ENCODE assay signal across 10 cellular contexts in genomic region chr16:28180660-28181556, GRCh38. TPM values are rescaled to one million over a fixed set of nuclear protein-coding genes. Genes with fewer than 3 reads are reported as not detected.
DNase-seq lines count a peak whose midpoint lies in the region; ATAC-seq and TF ChIP-seq lines count a peak whose summit lies in the region.
"Had no signal": no experiment of that assay in that cellular context is flagged by ENCODE, and none has a peak within 500 bp of the region (broad histone marks: within the 10 kb centered on the region; RNA-seq: fewer than 3 reads in every experiment).

No MANE protein-coding gene starts in this region.

- DNase-seq in activated CD8-positive, alpha-beta memory T cell treated with anti-CD3 and anti-CD28 coated beads, Interleukin-2, amount 10 ng/mL, durations not matched to agents 7 days and 5 days: no peak
- DNase-seq in activated CD8-positive, alpha-beta memory T cell treated with anti-CD3 and anti-CD28 coated beads, Interleukin-2, amount 50 U/mL, for 48 hours: no peak
- DNase-seq in SIG-M5 treated with dmso at 0.1 percent for 504 hours (lab: John Stamatoyannopoulos, UW; ENCODE audit: unreplicated experiment) (peak; percentile 68), fibroblast of pulmonary artery (ENCODE audit: low read depth) (peak; percentile 69), spleen (no peak), tibial artery (no peak)
- DNase-seq: NCI-H510A treated with DMSO at 0.1 percent for 48 hours had no signal

- H3K27me3 Mint-ChIP-seq in activated CD8-positive, alpha-beta memory T cell treated with anti-CD3 and anti-CD28 coated beads, Interleukin-2, amount 10 ng/mL, durations not matched to agents 7 days and 5 days: no peaks in the 10 kb centered on the region

- WGBS in spleen, 5 donors: 30 to 40% (median 35%) methylated on average over 9 of the region's 9 CpGs

- peaks cover 0 to 4% (median 0%) of the 10 kb centered on the region in 8 donors for H3K9me3 ChIP-seq in spleen
- H3K9me3 ChIP-seq in tibial artery: no peaks in the 10 kb centered on the region

- H3K4me3 ChIP-seq in fibroblast of pulmonary artery (replicated peaks; ENCODE audit: low read depth, low read length): no peak overlapping the region
- H3K4me3 ChIP-seq in spleen: peak overlapping the region in 1 of 8 donors; percentile 48
- H3K4me3 ChIP-seq in tibial artery: no peak overlapping the region
- H3K4me3 ChIP-seq: HAP-1 had no signal

- H3K27ac ChIP-seq in spleen: peak overlapping the region; percentile 16 to 88 (median 76)
- H3K27ac ChIP-seq in tibial artery: no peak overlapping the region

- no peaks in the 10 kb centered on the region for H3K9me3 Mint-ChIP-seq in activated CD8-positive, alpha-beta memory T cell treated with anti-CD3 and anti-CD28 coated beads, Interleukin-2, amount 10 ng/mL, durations not matched to agents 7 days and 5 days (ENCODE audit: low read depth)

- peaks cover 66% of the 10 kb centered on the region for H3K36me3 Mint-ChIP-seq in activated CD8-positive, alpha-beta memory T cell treated with anti-CD3 and anti-CD28 coated beads, Interleukin-2, amount 10 ng/mL, durations not matched to agents 7 days and 5 days

- H3K4me1 ChIP-seq in spleen (peaks cover 32 to 94% (median 70%) of the 10 kb centered on the region in 6 donors), tibial artery (peaks cover 0 to 35% (median 18%) of the 10 kb centered on the region in 4 donors)

- H3K27me3 ChIP-seq in spleen (replicated peaks in 1 of 7): no peaks in the 10 kb centered on the region
- H3K27me3 ChIP-seq in tibial artery: no peaks in the 10 kb centered on the region

- intact Hi-C loops in spleen (cut with DNase I; ENCODE audit: low total_unique reads) (no loop called here), tibial artery (cut with DNase I; ENCODE audit: low total_unique reads) (no loop called here)

- peak overlapping the region; percentile 85 for H3K27ac Mint-ChIP-seq in activated CD8-positive, alpha-beta memory T cell treated with anti-CD3 and anti-CD28 coated beads, Interleukin-2, amount 10 ng/mL, durations not matched to agents 7 days and 5 days

- H3K4me1 Mint-ChIP-seq in activated CD8-positive, alpha-beta memory T cell treated with anti-CD3 and anti-CD28 coated beads, Interleukin-2, amount 10 ng/mL, durations not matched to agents 7 days and 5 days: peaks cover 66% of the 10 kb centered on the region

- ATAC-seq in activated CD8-positive, alpha-beta memory T cell treated with anti-CD3 and anti-CD28 coated beads, Interleukin-2, amount 10 ng/mL, durations not matched to agents 7 days and 5 days: no peak
- ATAC-seq in HG03025 (IDR thresholded peaks at IDR 0.05; ENCODE audit: low FRiP score, unreplicated experiment) (no peak), HG03196 (IDR thresholded peaks at IDR 0.05; ENCODE audit: unreplicated experiment) (no peak)

- no peak for TF ChIP-seq POLR2A in spleen (IDR thresholded peaks at IDR 0.05)

- H3K4me3 Mint-ChIP-seq in activated CD8-positive, alpha-beta memory T cell treated with anti-CD3 and anti-CD28 coated beads, Interleukin-2, amount 10 ng/mL, durations not matched to agents 7 days and 5 days: no peak overlapping the region

- TF ChIP-seq CTCF in fibroblast of pulmonary artery (IDR thresholded peaks at IDR 0.05; ENCODE audit: low read length, missing control alignments) (no peak), spleen (IDR thresholded peaks at IDR 0.05 in 8 of 11, conservative IDR thresholded peaks at IDR 0.05 in 3 of 11) (no peak), tibial artery (IDR thresholded peaks at IDR 0.05) (no peak)

- CTCF ChIA-PET in activated CD8-positive, alpha-beta memory T cell treated with anti-CD3 and anti-CD28 coated beads, Interleukin-2, amount 10 ng/mL, durations not matched to agents 7 days and 5 days (lab: Charles Lee): no interaction called here

- H3K36me3 ChIP-seq in spleen: peaks cover 0 to 47% (median 31%) of the 10 kb centered on the region in 6 donors
- peaks cover 9 to 13% (median 11%) of the 10 kb centered on the region in 3 donors for H3K36me3 ChIP-seq in tibial artery

RNA-seq across cellular contexts. Expression of gene XPO6, which starts 30.9 kb away (rescaled TPM):
- 100 to 1,000 TPM; 204 to 267 TPM for total RNA-seq in activated CD8-positive, alpha-beta memory T cell treated with anti-CD3 and anti-CD28 coated beads, Interleukin-2, amount 10 ng/mL, durations not matched to agents 7 days and 5 days
- 100 to 1,000 TPM; 259 to 517 (median 343) TPM for total RNA-seq in spleen
- 100 to 1,000 TPM in 2 of 3 donors, 10 to 100 TPM in 1; 96.9 to 150 (median 132) TPM for polyA plus RNA-seq in spleen

Comparison
In these comparisons a context has a peak if more than half of its experiments do, and no peak if none do; other contexts are left out.
1. DNase-seq: peak in SIG-M5 treated with dmso at 0.1 percent for 504 hours (single experiment) and fibroblast of pulmonary artery (single experiment); none in activated CD8-positive, alpha-beta memory T cell treated with anti-CD3 and anti-CD28 coated beads, Interleukin-2, amount 10 ng/mL, durations not matched to agents 7 days and 5 days (single experiment), activated CD8-positive, alpha-beta memory T cell treated with anti-CD3 and anti-CD28 coated beads, Interleukin-2, amount 50 U/mL, for 48 hours (single experiment), spleen (single experiment) and tibial artery (0 of 2).
2. H3K27ac ChIP-seq: peak in spleen (8 of 8); none in tibial artery (0 of 2).